ENCODE assay signal across 9 cellular contexts in genomic region chr1:155137129-155137528, GRCh38. TPM values are rescaled to one million over a fixed set of nuclear protein-coding genes. Genes with fewer than 3 reads are reported as not detected.
DNase-seq lines count a peak whose midpoint lies in the region; ATAC-seq and TF ChIP-seq lines count a peak whose summit lies in the region.
"Had no signal": no experiment of that assay in that cellular context is flagged by ENCODE, and none has a peak within 500 bp of the region (broad histone marks: within the 10 kb centered on the region; RNA-seq: fewer than 3 reads in every experiment).

No MANE protein-coding gene starts in this region.

- H3K4me3 ChIP-seq in iPS-20b (ENCODE audit: low read length) = peak overlapping the region; percentile 98
- peak overlapping the region; percentile 63 to 71 (median 68) for H3K4me3 ChIP-seq in stomach

- peaks cover 25% of the 10 kb centered on the region for H3K36me3 Mint-ChIP-seq in T-helper 2 cell treated with Interferon-gamma antibody and Interleukin-4, amounts not matched to agents 5 μg/mL and 100 μg/mL, for 36 hours (ENCODE audit: low read depth)
- H3K36me3 Mint-ChIP-seq in activated naive CD8-positive, alpha-beta T cell treated with anti-CD3 and anti-CD28 coated beads, Interleukin-2, amount 10 ng/mL, durations not matched to agents 7 days and 5 days = peaks cover 9% of the 10 kb centered on the region

- no peak for ATAC-seq in activated naive CD8-positive, alpha-beta T cell treated with anti-CD3 and anti-CD28 coated beads, Interleukin-2, amount 10 ng/mL, durations not matched to agents 7 days and 5 days (ENCODE audit: low read depth)

- H3K27ac Mint-ChIP-seq in T-helper 2 cell treated with Interferon-gamma antibody and Interleukin-4, amounts not matched to agents 5 μg/mL and 100 μg/mL, for 36 hours = peak overlapping the region; percentile 100
- H3K27ac Mint-ChIP-seq in activated naive CD8-positive, alpha-beta T cell treated with anti-CD3 and anti-CD28 coated beads, Interleukin-2, amount 10 ng/mL, durations not matched to agents 7 days and 5 days = peak overlapping the region; percentile 95

- H3K4me1 ChIP-seq in iPS-20b (ENCODE audit: insufficient read depth, low read length) (peaks cover 3% of the 10 kb centered on the region; the same call in 1 of the 2 replicates), stomach (peaks cover 31 to 70% (median 70%) of the 10 kb centered on the region in 4 donors)

- POLR2A ChIA-PET in activated naive CD8-positive, alpha-beta T cell treated with anti-CD3 and anti-CD28 coated beads, Interleukin-2, amount 10 ng/mL, durations not matched to agents 7 days and 5 days (lab: Charles Lee) = interaction anchor here (0.9 to 1.1 kb wide), 3 partner anchors 36 to 114 kb away, joined by 3 read pairs; partner anchors contain the start of gene KRTCAP2

- H3K27ac ChIP-seq in iPS-20b (ENCODE audit: low read length) (no peak overlapping the region), stomach (peak overlapping the region; percentile 74 to 100 (median 98))

- 25 to 64% (median 48%) methylated on average over 1 of the region's 1 CpG for WGBS in stomach, 5 donors

- H3K9me3 ChIP-seq in iPS-20b (ENCODE audit: insufficient read depth, low read depth, low read length) = no peaks in the 10 kb centered on the region
- H3K9me3 ChIP-seq in stomach = no peaks in the 10 kb centered on the region

- intact Hi-C loops in stomach (cut with DNase I; ENCODE audit: low total_unique reads) = no loop called here

- H3K36me3 ChIP-seq in iPS-20b (ENCODE audit: insufficient read depth, low read depth, low read length) (peaks cover 9% of the 10 kb centered on the region), stomach (peaks cover 23 to 39% (median 39%) of the 10 kb centered on the region in 4 donors)

- TF ChIP-seq CTCF in stomach (IDR thresholded peaks at IDR 0.05) = no peak

- peaks cover 35% of the 10 kb centered on the region for H3K4me1 Mint-ChIP-seq in T-helper 2 cell treated with Interferon-gamma antibody and Interleukin-4, amounts not matched to agents 5 μg/mL and 100 μg/mL, for 36 hours (ENCODE audit: low read depth)
- peaks cover 28% of the 10 kb centered on the region for H3K4me1 Mint-ChIP-seq in activated naive CD8-positive, alpha-beta T cell treated with anti-CD3 and anti-CD28 coated beads, Interleukin-2, amount 10 ng/mL, durations not matched to agents 7 days and 5 days

- TF ChIP-seq EP300 in stomach (IDR thresholded peaks at IDR 0.05) = no peak

- peaks cover 5% of the 10 kb centered on the region for H3K27me3 Mint-ChIP-seq in T-helper 2 cell treated with Interferon-gamma antibody and Interleukin-4, amounts not matched to agents 5 μg/mL and 100 μg/mL, for 36 hours (ENCODE audit: low read depth)
- peaks cover 3% of the 10 kb centered on the region for H3K27me3 Mint-ChIP-seq in activated naive CD8-positive, alpha-beta T cell treated with anti-CD3 and anti-CD28 coated beads, Interleukin-2, amount 10 ng/mL, durations not matched to agents 7 days and 5 days

- TF ChIP-seq POLR2A in stomach (IDR thresholded peaks at IDR 0.05) = no peak

- H3K27me3 ChIP-seq in iPS-20b (ENCODE audit: insufficient read depth, low read length) (peaks cover 5% of the 10 kb centered on the region), stomach (no peaks in the 10 kb centered on the region)

- no peaks in the 10 kb centered on the region for H3K9me3 Mint-ChIP-seq in T-helper 2 cell treated with Interferon-gamma antibody and Interleukin-4, amounts not matched to agents 5 μg/mL and 100 μg/mL, for 36 hours
- H3K9me3 Mint-ChIP-seq in activated naive CD8-positive, alpha-beta T cell treated with anti-CD3 and anti-CD28 coated beads, Interleukin-2, amount 10 ng/mL, durations not matched to agents 7 days and 5 days = no peaks in the 10 kb centered on the region

- H3K9ac ChIP-seq in iPS-20b (ENCODE audit: low read depth, low read length) = peak overlapping the region; percentile 96; the same call in 1 of the 2 replicates

- H3K4me3 Mint-ChIP-seq in T-helper 2 cell treated with Interferon-gamma antibody and Interleukin-4, amounts not matched to agents 5 μg/mL and 100 μg/mL, for 36 hours = peak overlapping the region; percentile 99
- H3K4me3 Mint-ChIP-seq in activated naive CD8-positive, alpha-beta T cell treated with anti-CD3 and anti-CD28 coated beads, Interleukin-2, amount 10 ng/mL, durations not matched to agents 7 days and 5 days = peak overlapping the region; percentile 91

- no peak for DNase-seq in T-helper 2 cell treated with Interferon-gamma antibody and Interleukin-4, amounts not matched to agents 5 μg/mL and 100 μg/mL, for 36 hours (ENCODE audit: low spot score)
- no peak for DNase-seq in T-helper 2 cell
- DNase-seq in activated naive CD8-positive, alpha-beta T cell treated with anti-CD3 and anti-CD28 coated beads, Interleukin-2, amount 10 ng/mL, durations not matched to agents 7 days and 5 days = no peak
- DNase-seq in stomach = no peak
- DNase-seq in stimulated activated CD8-positive, alpha-beta memory T cell treated with anti-CD3 and anti-CD28 coated beads, Interleukin-4, amount 100 ng/mL, for 48 hours = no peak
- DNase-seq in hepatic stellate cell (ENCODE audit: low spot score) = no peak
- DNase-seq in kidney glomerular epithelial cell (lab: John Stamatoyannopoulos, UW) = no peak
- DNase-seq: NCI-H524 had no signal

RNA-seq across cellular contexts. Expression of gene SLC50A1, which starts 1.5 kb away (rescaled TPM):
- total RNA-seq in activated naive CD8-positive, alpha-beta T cell treated with anti-CD3 and anti-CD28 coated beads, Interleukin-2, amount 10 ng/mL, durations not matched to agents 7 days and 5 days = 10 to 100 TPM; 40.7 to 45.0 TPM
- total RNA-seq in stomach = 100 to 1,000 TPM in 1 of 5 donors, 10 to 100 TPM in 3, 1 to 10 TPM in 1; 4.5 to 114 (median 22.5) TPM
- polyA plus RNA-seq in stomach = 10 to 100 TPM; 39.7 to 48.3 (median 40.2) TPM

RNA-seq across cellular contexts. Expression of gene DPM3, which starts 3.2 kb away (rescaled TPM):
- total RNA-seq in activated naive CD8-positive, alpha-beta T cell treated with anti-CD3 and anti-CD28 coated beads, Interleukin-2, amount 10 ng/mL, durations not matched to agents 7 days and 5 days = 10 to 100 TPM; 60.0 to 71.1 TPM
- total RNA-seq in stomach = 10 to 100 TPM in 4 of 5 donors, not detected in 1; 13.3 to 51.3 (median 38.3) TPM
- polyA plus RNA-seq in stomach = 100 to 1,000 TPM; 192 to 301 (median 220) TPM

RNA-seq across cellular contexts. Expression of gene EFNA1, which starts 9.5 kb away (rescaled TPM):
- under 1 TPM; 0.25 to 0.48 TPM for total RNA-seq in activated naive CD8-positive, alpha-beta T cell treated with anti-CD3 and anti-CD28 coated beads, Interleukin-2, amount 10 ng/mL, durations not matched to agents 7 days and 5 days
- total RNA-seq in stomach = 10 to 100 TPM; 12.2 to 75.3 (median 36.0) TPM
- polyA plus RNA-seq in stomach = 10 to 100 TPM; 31.3 to 65.8 (median 47.7) TPM

RNA-seq across cellular contexts. Expression of gene KRTCAP2, which starts 36.0 kb away (rescaled TPM):
- 100 to 1,000 TPM; 146 to 170 TPM for total RNA-seq in activated naive CD8-positive, alpha-beta T cell treated with anti-CD3 and anti-CD28 coated beads, Interleukin-2, amount 10 ng/mL, durations not matched to agents 7 days and 5 days
- 100 to 1,000 TPM in 3 of 5 donors, 10 to 100 TPM in 2; 60.8 to 238 (median 133) TPM for total RNA-seq in stomach
- 100 to 1,000 TPM; 183 to 399 (median 242) TPM for polyA plus RNA-seq in stomach

RNA-seq across cellular contexts. Expression of gene TRIM46, which starts 36.5 kb away (rescaled TPM):
- total RNA-seq in activated naive CD8-positive, alpha-beta T cell treated with anti-CD3 and anti-CD28 coated beads, Interleukin-2, amount 10 ng/mL, durations not matched to agents 7 days and 5 days = 10 to 100 TPM; 12.4 to 13.4 TPM
- total RNA-seq in stomach = 10 to 100 TPM in 1 of 5 donors, 1 to 10 TPM in 1, under 1 TPM in 1, not detected in 2; 0.73 to 16.9 (median 5.4) TPM
- polyA plus RNA-seq in stomach = under 1 TPM; 0.58 to 0.68 (median 0.61) TPM

Comparison
In these comparisons a context has a peak if more than half of its experiments do, and no peak if none do; other contexts are left out.
1. RNA of gene EFNA1, which starts 9.5 kb away (total RNA-seq): 12.2 to 75.3 TPM in stomach; 0.25 to 0.48 TPM in activated naive CD8-positive, alpha-beta T cell treated with anti-CD3 and anti-CD28 coated beads, Interleukin-2, amount 10 ng/mL, durations not matched to agents 7 days and 5 days; every median in the first group is over 4 times any median in the second.